34 cellular contexts compared by ENCODE assay signal in genomic region chr10:30887839-30888238, GRCh38.
DNase-seq lines count a peak whose midpoint lies in the region; ATAC-seq and TF ChIP-seq lines count a peak whose summit lies in the region.
"Had no signal": no experiment of that assay in that cellular context is flagged by ENCODE, and none has a peak within 500 bp of the region (broad histone marks: within the 10 kb centered on the region; RNA-seq: fewer than 3 reads in every experiment).

No MANE protein-coding gene starts in this region.

- WGBS in SK-N-SH (ENCODE audit: low lambda C conversion rate): 74% methylated on average over 1 of the region's 1 CpG

- CTCF ChIA-PET in SK-N-SH (lab: Yijun Ruan, JAX): no interaction called here

- no peaks in the 10 kb centered on the region for H3F3A ChIP-seq in SK-N-SH (replicated peaks; ENCODE audit: insufficient read depth)

- 0 out of 4 replicates have a peak, but pooled peaks of 1 of the 2 experiments have one; percentile 18 for TF ChIP-seq EP300 in SK-N-SH (IDR thresholded peaks at IDR 0.05; ENCODE audit: borderline replicate concordance in 1 of 2, low read depth in 1 of 2, low read length in 1 of 2)

- no peak overlapping the region for H2AFZ ChIP-seq in SK-N-SH (ENCODE audit: low read depth)

- H3K36me3 ChIP-seq in SK-N-SH (replicated peaks in 1 of 2; ENCODE audit: control insufficient read depth in 1 of 2, insufficient read depth in 2 of 2, low read length in 1 of 2) (no peaks in the 10 kb centered on the region), BE2C (no peaks in the 10 kb centered on the region), vagina (no peaks in the 10 kb centered on the region)
- H3K36me3 ChIP-seq: BLaER1; BLaER1 treated with 17β-estradiol and CSF1 and Interleukin-3, amounts not matched to agents 10 nM and 100 nM had no signal

- peak overlapping the region; percentile 61 for H3K27ac Mint-ChIP-seq in activated T-cell treated with anti-CD3 and anti-CD28 coated beads, Interleukin-2, amount 50 U/mL, for 72 hours
- peak overlapping the region; percentile 21 for H3K27ac Mint-ChIP-seq in stimulated activated effector memory CD8-positive, alpha-beta T cell treated with anti-CD3 and anti-CD28 coated beads, Interleukin-12 subunit alpha, Interleukin-12 subunit beta, amount 100 ng/mL, for 72 hours
- H3K27ac Mint-ChIP-seq: B cell; CD4-positive, alpha-beta memory T cell; CD4-positive, alpha-beta T cell; CD4-positive, CD25-positive, alpha-beta regulatory T cell; CD8-positive, alpha-beta memory T cell; CD8-positive, alpha-beta T cell had no signal

- TF ChIP-seq POLR2A in vagina (IDR thresholded peaks at IDR 0.05): no peak

- H3K4me1 ChIP-seq in SK-N-SH (ENCODE audit: control insufficient read depth in 1 of 2, insufficient read depth in 2 of 2, low read depth in 1 of 2, low read length in 1 of 2) (no peaks in the 10 kb centered on the region; a peak in 1 of 4 replicates), BE2C (no peaks in the 10 kb centered on the region), vagina (no peaks in the 10 kb centered on the region)
- H3K4me1 ChIP-seq: A549; BLaER1; BLaER1 treated with 17β-estradiol and CSF1 and Interleukin-3, amounts not matched to agents 10 nM and 100 nM; Caco-2 had no signal

- H3K79me2 ChIP-seq in SK-N-SH (ENCODE audit: insufficient read depth): no peaks in the 10 kb centered on the region

- POLR2A ChIA-PET in SK-N-SH (lab: Yijun Ruan, JAX): no interaction called here

- no peaks in the 10 kb centered on the region for H3K27me3 Mint-ChIP-seq in activated T-cell treated with anti-CD3 and anti-CD28 coated beads, Interleukin-2, amount 50 U/mL, for 72 hours (ENCODE audit: low read depth)
- H3K27me3 Mint-ChIP-seq: B cell; CD4-positive, alpha-beta memory T cell; CD4-positive, alpha-beta T cell; CD4-positive, CD25-positive, alpha-beta regulatory T cell; CD8-positive, alpha-beta memory T cell had no signal

- H3K4me1 Mint-ChIP-seq in activated T-cell treated with anti-CD3 and anti-CD28 coated beads, Interleukin-2, amount 50 U/mL, for 72 hours (ENCODE audit: low read depth): no peaks in the 10 kb centered on the region
- no peaks in the 10 kb centered on the region for H3K4me1 Mint-ChIP-seq in stimulated activated effector memory CD8-positive, alpha-beta T cell treated with anti-CD3 and anti-CD28 coated beads, Interleukin-12 subunit alpha, Interleukin-12 subunit beta, amount 100 ng/mL, for 72 hours
- H3K4me1 Mint-ChIP-seq: B cell; CD4-positive, alpha-beta memory T cell; CD4-positive, CD25-positive, alpha-beta regulatory T cell; CD8-positive, alpha-beta memory T cell had no signal

- no peak overlapping the region for H3K9ac ChIP-seq in SK-N-SH
- H3K9ac ChIP-seq: BLaER1; BLaER1 treated with 17β-estradiol and CSF1 and Interleukin-3, amounts not matched to agents 10 nM and 100 nM had no signal

- H3K9me3 ChIP-seq in SK-N-SH (no peaks in the 10 kb centered on the region), BE2C (no peaks in the 10 kb centered on the region), vagina (no peaks in the 10 kb centered on the region)
- H3K9me3 ChIP-seq: A549; BLaER1; BLaER1 treated with 17β-estradiol and CSF1 and Interleukin-3, amounts not matched to agents 10 nM and 100 nM; Caco-2 had no signal

- no peaks in the 10 kb centered on the region for H3K9me3 Mint-ChIP-seq in activated T-cell treated with anti-CD3 and anti-CD28 coated beads, Interleukin-2, amount 50 U/mL, for 72 hours
- no peaks in the 10 kb centered on the region for H3K9me3 Mint-ChIP-seq in stimulated activated effector memory CD8-positive, alpha-beta T cell treated with anti-CD3 and anti-CD28 coated beads, Interleukin-12 subunit alpha, Interleukin-12 subunit beta, amount 100 ng/mL, for 72 hours
- H3K9me3 Mint-ChIP-seq: CD4-positive, alpha-beta memory T cell; CD8-positive, alpha-beta memory T cell had no signal

- H4K20me1 ChIP-seq in SK-N-SH (ENCODE audit: insufficient read depth): no peaks in the 10 kb centered on the region
- H4K20me1 ChIP-seq: BLaER1; BLaER1 treated with 17β-estradiol and CSF1 and Interleukin-3, amounts not matched to agents 10 nM and 100 nM had no signal

- no peak overlapping the region for H3K4me2 ChIP-seq in SK-N-SH
- H3K4me2 ChIP-seq: A549; BLaER1; BLaER1 treated with 17β-estradiol and CSF1 and Interleukin-3, amounts not matched to agents 10 nM and 100 nM had no signal

- no peaks in the 10 kb centered on the region for H3K36me3 Mint-ChIP-seq in activated T-cell treated with anti-CD3 and anti-CD28 coated beads, Interleukin-2, amount 50 U/mL, for 72 hours (ENCODE audit: insufficient read depth in 2 of 2)
- H3K36me3 Mint-ChIP-seq in stimulated activated effector memory CD8-positive, alpha-beta T cell treated with anti-CD3 and anti-CD28 coated beads, Interleukin-12 subunit alpha, Interleukin-12 subunit beta, amount 100 ng/mL, for 72 hours: no peaks in the 10 kb centered on the region
- H3K36me3 Mint-ChIP-seq: CD4-positive, CD25-positive, alpha-beta regulatory T cell; CD8-positive, alpha-beta memory T cell; CD8-positive, alpha-beta T cell had no signal

- no peak overlapping the region for H3K4me3 Mint-ChIP-seq in activated T-cell treated with anti-CD3 and anti-CD28 coated beads, Interleukin-2, amount 50 U/mL, for 72 hours
- no peak overlapping the region for H3K4me3 Mint-ChIP-seq in stimulated activated effector memory CD8-positive, alpha-beta T cell treated with anti-CD3 and anti-CD28 coated beads, Interleukin-12 subunit alpha, Interleukin-12 subunit beta, amount 100 ng/mL, for 72 hours
- H3K4me3 Mint-ChIP-seq: B cell; CD14-positive monocyte; CD4-positive, alpha-beta memory T cell; CD4-positive, alpha-beta T cell; CD4-positive, CD25-positive, alpha-beta regulatory T cell; CD8-positive, alpha-beta memory T cell; CD8-positive, alpha-beta T cell had no signal

- ATAC-seq in SK-N-SH treated with all-trans-retinoic acid at 6 μM for 48 hours: no peak
- ATAC-seq in activated T-cell treated with anti-CD3 and anti-CD28 coated beads, Interleukin-2, amount 50 U/mL, for 72 hours (replicated peaks in 1 of 2): no peak
- no peak for ATAC-seq in stimulated activated effector memory CD8-positive, alpha-beta T cell treated with anti-CD3 and anti-CD28 coated beads, Interleukin-12 subunit alpha, Interleukin-12 subunit beta, amount 100 ng/mL, for 72 hours
- ATAC-seq: A549; CD8-positive, alpha-beta T cell had no signal

- no peaks in the 10 kb centered on the region for H3K27me3 ChIP-seq in SK-N-SH (ENCODE audit: insufficient read depth)
- no peaks in the 10 kb centered on the region for H3K27me3 ChIP-seq in BE2C
- no peaks in the 10 kb centered on the region for H3K27me3 ChIP-seq in vagina
- H3K27me3 ChIP-seq: BLaER1; BLaER1 treated with 17β-estradiol and CSF1 and Interleukin-3, amounts not matched to agents 10 nM and 100 nM had no signal

- TF ChIP-seq CTCF in SK-N-SH (IDR thresholded peaks at IDR 0.05) (no peak), BE2C (IDR thresholded peaks at IDR 0.05; ENCODE audit: low read depth, low read length) (no peak), vagina (IDR thresholded peaks at IDR 0.05) (no peak)

- intact Hi-C loops in vagina (cut with DNase I): no loop called here

- no peaks in the 10 kb centered on the region for H3K9me2 ChIP-seq in SK-N-SH

- H3K27ac ChIP-seq in SK-N-SH (ENCODE audit: low read depth in 2 of 2, low read length in 1 of 2) (no peak overlapping the region), vagina (no peak overlapping the region)
- H3K27ac ChIP-seq: 22Rv1; A549; BLaER1; BLaER1 treated with 17β-estradiol and CSF1 and Interleukin-3, amounts not matched to agents 10 nM and 100 nM; C4-2B had no signal

- DNase-seq in SK-N-SH: no peak
- DNase-seq in activated T-cell treated with anti-CD3 and anti-CD28 coated beads, Interleukin-2, amount 50 U/mL, for 72 hours: no peak
- DNase-seq in activated T-cell treated with anti-CD3 and anti-CD28 coated beads for 4 hours: no peak
- peak; percentile 59 for DNase-seq in BE2C
- DNase-seq in stimulated activated effector memory CD8-positive, alpha-beta T cell treated with anti-CD3 and anti-CD28 coated beads, Interleukin-12 subunit alpha, Interleukin-12 subunit beta, amount 100 ng/mL, for 72 hours (ENCODE audit: low spot score in 2 of 2): no peak
- DNase-seq in NCI-H748 (lab: John Stamatoyannopoulos, UW; ENCODE audit: unreplicated experiment): no peak
- no peak for DNase-seq in vagina (ENCODE audit: extremely low spot score in 2 of 2)
- DNase-seq: 8988T; ACHN; AML-193; C1 segment of cervical spinal cord; Caco-2; Calu3; CD4-positive, alpha-beta memory T cell; CD4-positive, alpha-beta T cell; CD4-positive, CD25-positive, alpha-beta regulatory T cell; CD8-positive, alpha-beta memory T cell; CD8-positive, alpha-beta T cell; COR-L47; DMS 273 treated with DMSO at 0.1 percent for 48 hours; DMS153; DMS53; DMS79; DMS79 treated with DMSO at 0.1 percent for 48 hours; DND-41; EL had no signal

- no peak for TF ChIP-seq RAD21 in SK-N-SH (IDR thresholded peaks at IDR 0.05; ENCODE audit: low read length)

- H3K4me3 ChIP-seq in SK-N-SH (ENCODE audit: low read depth in 2 of 2, low read length in 1 of 2): no peak overlapping the region
- no peak overlapping the region for H3K4me3 ChIP-seq in BE2C (ENCODE audit: low read depth, low read length)
- no peak overlapping the region for H3K4me3 ChIP-seq in vagina
- H3K4me3 ChIP-seq: A549; BLaER1; BLaER1 treated with 17β-estradiol and CSF1 and Interleukin-3, amounts not matched to agents 10 nM and 100 nM had no signal

TF ChIP-seq in SK-N-SH treated with all-trans-retinoic acid at 6 μM for 48 hours, 23 proteins besides CTCF, POLR2A, EP300 and RAD21 (continues in another document):
- TF ChIP-seq CSDC2 (CRISPR knock-in tag; IDR thresholded peaks at IDR 0.05): no peak

TF ChIP-seq in SK-N-SH, 30 proteins besides CTCF, POLR2A, EP300 and RAD21 (continues in another document):
- TF ChIP-seq JUND (IDR thresholded peaks at IDR 0.05) (no peak), ELF1 (IDR thresholded peaks at IDR 0.05) (no peak), RXRA (IDR thresholded peaks at IDR 0.05; ENCODE audit: borderline replicate concordance, low read depth) (no peak), RFX5 (IDR thresholded peaks at IDR 0.05; ENCODE audit: low read length) (no peak), GATA2 (CRISPR knock-in tag; IDR thresholded peaks at IDR 0.05) (no peak), MXI1 (IDR thresholded peaks at IDR 0.05; ENCODE audit: low read depth, low read length) (no peak), NFIC (IDR thresholded peaks at IDR 0.05; ENCODE audit: borderline replicate concordance) (no peak), FOXM1 (IDR thresholded peaks at IDR 0.05; ENCODE audit: low read depth) (no peak), POLR2AphosphoS5 (IDR thresholded peaks at IDR 0.05; ENCODE audit: low read depth, low read length) (no peak), CHD2 (IDR thresholded peaks at IDR 0.05; ENCODE audit: low read length, partially characterized antibody) (no peak)
